ENCODE assay signal across 8 cellular contexts in the genomic region with DNA sequence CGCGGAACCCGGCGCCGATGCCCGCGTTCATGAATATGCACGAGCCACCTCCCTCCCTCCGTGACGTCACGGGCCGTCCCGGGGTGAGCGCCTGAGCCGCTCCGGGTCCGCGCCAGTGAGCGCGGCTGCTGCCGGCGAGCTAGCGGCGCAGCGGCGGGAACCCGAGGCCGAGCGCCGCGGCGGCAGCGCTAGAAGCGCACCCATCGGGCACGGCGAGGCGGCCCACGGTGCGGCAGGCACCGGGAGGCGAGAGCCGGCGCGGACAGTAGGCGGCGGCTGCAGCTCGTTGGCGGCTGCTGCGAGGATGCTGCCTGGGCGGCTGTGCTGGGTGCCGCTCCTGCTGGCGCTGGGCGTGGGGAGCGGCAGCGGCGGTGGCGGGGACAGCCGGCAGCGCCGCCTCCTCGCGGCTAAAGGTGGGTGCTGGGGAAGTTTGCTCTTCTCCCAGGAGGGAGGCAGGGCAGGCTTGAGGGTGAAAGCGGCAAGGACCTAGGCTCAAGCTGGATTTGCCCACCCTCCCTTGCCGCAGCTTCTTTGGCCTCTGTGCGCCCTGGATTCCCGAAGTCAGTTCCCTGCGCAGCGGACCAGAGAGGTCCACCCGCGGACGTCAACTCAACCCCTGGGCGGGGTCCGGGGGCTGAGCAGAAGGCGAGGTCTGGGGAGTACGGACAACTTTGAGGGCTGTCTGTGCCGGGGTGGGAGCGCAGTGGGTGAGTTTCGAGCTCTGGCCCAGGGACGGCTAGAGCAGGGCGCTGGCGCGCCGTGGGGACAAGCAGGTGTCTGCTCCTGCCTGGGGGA. TPM values are rescaled to one million over a fixed set of nuclear protein-coding genes. Genes with fewer than 3 reads are reported as not detected.
A peak's percentile ranks its signal among the peaks of the same experiment; 100 is the strongest.
DNase-seq lines count a peak whose midpoint lies in the region; ATAC-seq, FAIRE-seq and TF ChIP-seq lines count a peak whose summit lies in the region.

A gene (plus strand): TSS at position 115 of the 795 bp plus-strand sequence.

- H3K27ac ChIP-seq in fibroblast of lung (ENCODE audit: insufficient read depth, low read length) = no peak within 1 kb of the TSS
- H3K27ac ChIP-seq in muscle layer of duodenum (ENCODE audit: low read length) = no peak within 1 kb of the TSS

- in situ Hi-C loops in KBM-7 (cut with MboI; ENCODE audit: low pct_unique_long_range_greater_than_20kb, low sequenced_read_pairs) = no loop called here

- no peaks in the 10 kb centered on the region for H3K4me1 ChIP-seq in fibroblast of lung (ENCODE audit: control insufficient read depth, extremely low read depth, insufficient read depth, low read length)
- peaks cover 0 to 27% of the 10 kb centered on the region in 2 donors for H3K4me1 ChIP-seq in muscle layer of duodenum (ENCODE audit: control insufficient read depth in 1 of 2, insufficient read depth in 2 of 2, low read length in 2 of 2)

- no peaks in the 10 kb centered on the region for H3K36me3 ChIP-seq in fibroblast of lung (ENCODE audit: control insufficient read depth, insufficient read depth, low read length)
- no peaks in the 10 kb centered on the region for H3K36me3 ChIP-seq in muscle layer of duodenum (ENCODE audit: control insufficient read depth in 1 of 2, insufficient read depth in 2 of 2, low read length in 2 of 2)

- ATAC-seq in SK-N-SH treated with all-trans-retinoic acid at 6 μM for 48 hours = peak; percentile 76
- no peak for ATAC-seq in GM21447 (IDR thresholded peaks at IDR 0.05; ENCODE audit: unreplicated experiment)

- no peaks in the 10 kb centered on the region for H3K79me2 ChIP-seq in fibroblast of lung (ENCODE audit: control insufficient read depth, insufficient read depth, low read length)

- peaks cover 11% of the 10 kb centered on the region for H3K27me3 ChIP-seq in fibroblast of lung (ENCODE audit: control insufficient read depth, insufficient read depth, low read length)
- H3K27me3 ChIP-seq in muscle layer of duodenum (ENCODE audit: low read depth, low read length) = peaks cover 22% of the 10 kb centered on the region

- peak within 1 kb of the TSS; percentile 16 for H3K4me2 ChIP-seq in fibroblast of lung (ENCODE audit: extremely low read depth, insufficient read depth, low read length)

- FAIRE-seq in GM12892 (lab: Jason Lieb, UNC) (no peak), urothelium cell line (lab: Jason Lieb, UNC) (no peak)

- no peaks in the 10 kb centered on the region for H3K9me3 ChIP-seq in fibroblast of lung (ENCODE audit: control insufficient read depth, insufficient read depth, low read depth, low read length)
- no peaks in the 10 kb centered on the region for H3K9me3 ChIP-seq in muscle layer of duodenum (ENCODE audit: control insufficient read depth in 1 of 2, low read length in 2 of 2)

- TF ChIP-seq CTCF in AG04449 (IDR thresholded peaks at IDR 0.05; ENCODE audit: insufficient read depth, low read length, missing control alignments) (no peak), fibroblast of lung (conservative IDR thresholded peaks at IDR 0.05 in 1 of 2, IDR thresholded peaks at IDR 0.05 in 1 of 2; ENCODE audit: low read depth in 1 of 2, low read length in 2 of 2) (no peak)

- no peak for TF ChIP-seq POLR2A in GM12892 (IDR thresholded peaks at IDR 0.05; ENCODE audit: low read depth, low read length)

- H3K9ac ChIP-seq in fibroblast of lung (ENCODE audit: insufficient read depth, low read length) = no peak within 1 kb of the TSS

- no peaks in the 10 kb centered on the region for H4K20me1 ChIP-seq in fibroblast of lung (ENCODE audit: control insufficient read depth, extremely low read depth, insufficient read depth, low read length)

- H3K4me3 ChIP-seq in AG04449 (ENCODE audit: low read depth, low read length) (peak within 1 kb of the TSS; percentile 33), fibroblast of lung (replicated peaks in 1 of 4; ENCODE audit: control extremely low read depth in 1 of 4, insufficient read depth in 1 of 4, low read depth in 3 of 4, low read length in 4 of 4) (peak within 1 kb of the TSS in 1 of 4 experiments; percentile 20), muscle layer of duodenum (ENCODE audit: low read depth in 1 of 2, low read length in 2 of 2) (peak within 1 kb of the TSS; percentile 33 to 77)

- CTCF ChIA-PET in AG04449 (lab: Yijun Ruan, JAX) = interaction anchor here (1.2 to 1.4 kb wide), 3 partner anchors 217 to 281 kb away, joined by 3 to 5 read pairs (median 4); no protein-coding TSS in a partner anchor

- no peak within 1 kb of the TSS for H2AFZ ChIP-seq in fibroblast of lung (ENCODE audit: low read length)

- POLR2A ChIA-PET in AG04449 (lab: Yijun Ruan, JAX) = no interaction called here

- DNase-seq in AG04449 (ENCODE audit: low read depth, low spot score) (no peak), GM12892 (ENCODE audit: insufficient read length) (peak; percentile 51), KBM-7 (peak; percentile 1), fibroblast of lung (ENCODE audit: low read depth in 2 of 2) (peak; percentile 9 to 67), urothelium cell line (ENCODE audit: low spot score) (peak; percentile 61)

TF ChIP-seq in SK-N-SH treated with all-trans-retinoic acid at 6 μM for 48 hours, 23 proteins besides CTCF, POLR2A, EP300 and RAD21:
- TF ChIP-seq CSDC2 (CRISPR knock-in tag; IDR thresholded peaks at IDR 0.05) = no peak
- TF ChIP-seq GLIS3 (CRISPR knock-in tag; IDR thresholded peaks at IDR 0.05) = no peak
- no peak for TF ChIP-seq OSR1 (CRISPR knock-in tag; IDR thresholded peaks at IDR 0.05)
TF ChIP-seq in SK-N-SH treated with all-trans-retinoic acid at 6 μM for 48 hours: peak in this region for 0.

RNA-seq across cellular contexts. Expression of the gene that starts here (rescaled TPM):
- 0.04 TPM for polyA plus RNA-seq in GM12892 (2012; ENCODE audit: missing spikeins)
- under 0.01 TPM in 2 replicates for total RNA-seq in fibroblast of lung
- polyA plus RNA-seq in fibroblast of lung = 0.07 and 1.3 TPM in 2 replicates
- polyA plus RNA-seq in fibroblast of lung (2012) = 0.03 and 0.94 TPM in 2 replicates
- 0.44 and 3.3 TPM in 2 replicates for polyA minus RNA-seq in fibroblast of lung (ENCODE audit: low replicate concordance)
